17 cellular contexts compared by ENCODE assay signal in genomic region chr15:70812827-70813364, GRCh38. TPM values are rescaled to one million over a fixed set of nuclear protein-coding genes. Genes with fewer than 3 reads are reported as not detected.
"Had no signal": no experiment of that assay in that cellular context is flagged by ENCODE, and none has a peak within 500 bp of the region (broad histone marks: within the 10 kb centered on the region; RNA-seq: fewer than 3 reads in every experiment).

No MANE protein-coding gene starts in this region.

- H3K27ac ChIP-seq: coronary artery, hepatocyte, neutrophil, right atrium auricular region, sigmoid colon, skin epidermis, stomach, thoracic aorta had no signal

- DNase-seq: effector CD4-positive, alpha-beta T cell; foreskin melanocyte; head of caudate nucleus; kidney; left cardiac atrium; naive thymus-derived CD8-positive, alpha-beta T cell; sigmoid colon; stomach; substantia nigra; trophoblast cell had no signal

- H3K27me3 ChIP-seq: hepatocyte, neutrophil, right atrium auricular region, sigmoid colon, stomach had no signal

- H3K4me2 ChIP-seq: hepatocyte had no signal

- H3K4me3 ChIP-seq: hepatocyte, right atrium auricular region, sigmoid colon, skin epidermis had no signal

- H3K9me3 Mint-ChIP-seq: naive thymus-derived CD8-positive, alpha-beta T cell had no signal

- H2AFZ ChIP-seq: hepatocyte had no signal

- H3K9me3 ChIP-seq: neutrophil, right atrium auricular region, sigmoid colon, stomach, thoracic aorta had no signal

- H3K79me2 ChIP-seq: hepatocyte had no signal

- H3K36me3 Mint-ChIP-seq: naive thymus-derived CD8-positive, alpha-beta T cell had no signal

- H3K36me3 ChIP-seq: neutrophil, right atrium auricular region, sigmoid colon, stomach, thoracic aorta had no signal

- H3K4me1 ChIP-seq: right atrium auricular region, sigmoid colon had no signal

- H3K4me3 Mint-ChIP-seq: naive thymus-derived CD8-positive, alpha-beta T cell had no signal

RNA-seq across cellular contexts. Expression of gene LARP6, which starts 41.1 kb away (rescaled TPM):
- total RNA-seq: mononuclear cell had no signal
